Comparison of ENCODE assay signal across 1 cellular context in the genomic region with DNA sequence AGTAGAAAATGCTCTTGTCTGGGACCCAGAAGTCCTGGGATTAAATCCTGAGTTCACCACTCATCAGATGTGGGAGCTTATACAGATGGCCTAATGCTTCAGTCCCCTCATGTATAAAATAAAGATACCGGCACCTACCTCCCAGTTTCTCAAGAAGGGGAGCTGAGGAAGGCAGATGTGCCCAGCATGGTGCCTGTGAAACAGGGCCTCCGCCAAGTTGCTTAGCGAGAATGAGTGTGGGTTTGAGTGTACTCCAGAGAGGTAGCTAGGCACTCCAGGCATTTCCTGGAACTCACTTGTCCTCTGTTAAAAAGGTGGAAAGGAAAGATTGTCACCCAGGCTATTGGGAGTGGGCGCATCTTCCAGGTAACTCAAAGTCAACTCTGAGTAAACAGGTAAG.
TF ChIP-seq lines count a peak whose summit lies in the region.

No MANE protein-coding gene starts in this region.

TF ChIP-seq in HepG2, 621 proteins besides CTCF, POLR2A, EP300 and RAD21:
- TF ChIP-seq, protein P1, sequence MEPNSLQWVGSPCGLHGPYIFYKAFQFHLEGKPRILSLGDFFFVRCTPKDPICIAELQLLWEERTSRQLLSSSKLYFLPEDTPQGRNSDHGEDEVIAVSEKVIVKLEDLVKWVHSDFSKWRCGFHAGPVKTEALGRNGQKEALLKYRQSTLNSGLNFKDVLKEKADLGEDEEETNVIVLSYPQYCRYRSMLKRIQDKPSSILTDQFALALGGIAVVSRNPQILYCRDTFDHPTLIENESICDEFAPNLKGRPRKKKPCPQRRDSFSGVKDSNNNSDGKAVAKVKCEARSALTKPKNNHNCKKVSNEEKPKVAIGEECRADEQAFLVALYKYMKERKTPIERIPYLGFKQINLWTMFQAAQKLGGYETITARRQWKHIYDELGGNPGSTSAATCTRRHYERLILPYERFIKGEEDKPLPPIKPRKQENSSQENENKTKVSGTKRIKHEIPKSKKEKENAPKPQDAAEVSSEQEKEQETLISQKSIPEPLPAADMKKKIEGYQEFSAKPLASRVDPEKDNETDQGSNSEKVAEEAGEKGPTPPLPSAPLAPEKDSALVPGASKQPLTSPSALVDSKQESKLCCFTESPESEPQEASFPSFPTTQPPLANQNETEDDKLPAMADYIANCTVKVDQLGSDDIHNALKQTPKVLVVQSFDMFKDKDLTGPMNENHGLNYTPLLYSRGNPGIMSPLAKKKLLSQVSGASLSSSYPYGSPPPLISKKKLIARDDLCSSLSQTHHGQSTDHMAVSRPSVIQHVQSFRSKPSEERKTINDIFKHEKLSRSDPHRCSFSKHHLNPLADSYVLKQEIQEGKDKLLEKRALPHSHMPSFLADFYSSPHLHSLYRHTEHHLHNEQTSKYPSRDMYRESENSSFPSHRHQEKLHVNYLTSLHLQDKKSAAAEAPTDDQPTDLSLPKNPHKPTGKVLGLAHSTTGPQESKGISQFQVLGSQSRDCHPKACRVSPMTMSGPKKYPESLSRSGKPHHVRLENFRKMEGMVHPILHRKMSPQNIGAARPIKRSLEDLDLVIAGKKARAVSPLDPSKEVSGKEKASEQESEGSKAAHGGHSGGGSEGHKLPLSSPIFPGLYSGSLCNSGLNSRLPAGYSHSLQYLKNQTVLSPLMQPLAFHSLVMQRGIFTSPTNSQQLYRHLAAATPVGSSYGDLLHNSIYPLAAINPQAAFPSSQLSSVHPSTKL (CRISPR knock-in tag; IDR thresholded peaks at IDR 0.05): no peak
- no peak for TF ChIP-seq NR1H2 (CRISPR knock-in tag; IDR thresholded peaks at IDR 0.05; ENCODE audit: borderline replicate concordance, low read depth)
- no peak for TF ChIP-seq ZNF660 (CRISPR knock-in tag; IDR thresholded peaks at IDR 0.05; ENCODE audit: borderline replicate concordance, low read depth)
- no peak for TF ChIP-seq TMF1 (CRISPR knock-in tag; IDR thresholded peaks at IDR 0.05; ENCODE audit: low read depth)
- no peak for TF ChIP-seq NR2F1 (CRISPR knock-in tag; IDR thresholded peaks at IDR 0.05)
- TF ChIP-seq, protein P2, sequence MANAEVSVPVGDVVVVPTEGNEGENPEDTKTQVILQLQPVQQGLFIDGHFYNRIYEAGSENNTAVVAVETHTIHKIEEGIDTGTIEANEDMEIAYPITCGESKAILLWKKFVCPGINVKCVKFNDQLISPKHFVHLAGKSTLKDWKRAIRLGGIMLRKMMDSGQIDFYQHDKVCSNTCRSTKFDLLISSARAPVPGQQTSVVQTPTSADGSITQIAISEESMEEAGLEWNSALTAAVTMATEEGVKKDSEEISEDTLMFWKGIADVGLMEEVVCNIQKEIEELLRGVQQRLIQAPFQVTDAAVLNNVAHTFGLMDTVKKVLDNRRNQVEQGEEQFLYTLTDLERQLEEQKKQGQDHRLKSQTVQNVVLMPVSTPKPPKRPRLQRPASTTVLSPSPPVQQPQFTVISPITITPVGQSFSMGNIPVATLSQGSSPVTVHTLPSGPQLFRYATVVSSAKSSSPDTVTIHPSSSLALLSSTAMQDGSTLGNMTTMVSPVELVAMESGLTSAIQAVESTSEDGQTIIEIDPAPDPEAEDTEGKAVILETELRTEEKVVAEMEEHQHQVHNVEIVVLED (CRISPR knock-in tag; IDR thresholded peaks at IDR 0.05; ENCODE audit: borderline replicate concordance): no peak
- TF ChIP-seq MAFK (conservative IDR thresholded peaks at IDR 0.05 in 1 of 2, IDR thresholded peaks at IDR 0.05 in 1 of 2; ENCODE audit: low read length in 2 of 2): no peak
- no peak for TF ChIP-seq PCBP2 (optimal IDR thresholded peaks at IDR 0.05; ENCODE audit: low read depth, low read length, poor library complexity, severe bottlenecking)
- no peak for TF ChIP-seq RORA (CRISPR knock-in tag; IDR thresholded peaks at IDR 0.05)
- no peak for TF ChIP-seq ZNF124 (CRISPR knock-in tag; IDR thresholded peaks at IDR 0.05)
- no peak for TF ChIP-seq THYN1 (CRISPR knock-in tag; IDR thresholded peaks at IDR 0.05; ENCODE audit: borderline replicate concordance, low read depth)
- TF ChIP-seq CBX1 (IDR thresholded peaks at IDR 0.05; ENCODE audit: low read depth): no peak
